Comparison of ENCODE assay signal across 18 cellular contexts in the genomic region with DNA sequence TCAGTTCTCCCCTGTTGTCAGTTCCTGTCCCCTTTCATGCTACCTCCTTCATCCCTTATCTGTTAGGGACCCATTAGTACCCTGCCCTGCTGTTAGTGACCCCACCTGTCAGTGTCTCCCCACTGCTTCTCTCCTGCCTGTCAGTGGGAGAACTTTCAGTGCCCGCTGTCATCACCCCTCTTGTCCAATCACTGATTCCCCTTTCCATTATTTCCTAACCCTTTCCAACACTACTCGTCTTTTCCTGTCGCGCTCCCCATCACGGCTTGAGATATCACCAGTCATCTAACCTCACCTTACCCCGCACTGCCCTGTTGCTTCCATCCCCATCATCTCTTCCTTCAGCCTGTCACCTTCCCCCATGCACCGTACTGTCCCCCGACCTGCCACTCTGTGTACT.
"Had no signal": no experiment of that assay in that cellular context is flagged by ENCODE, and none has a peak within 500 bp of the region (broad histone marks: within the 10 kb centered on the region; RNA-seq: fewer than 3 reads in every experiment).

No MANE protein-coding gene starts in this region.

- H3K4me1 Mint-ChIP-seq: memory B cell, nephron had no signal

- H3K4me1 ChIP-seq: foreskin keratinocyte had no signal

- H3K9me3 ChIP-seq: heart left ventricle, left ventricle myocardium inferior, ovary, thoracic aorta had no signal

- H3K27me3 ChIP-seq: foreskin keratinocyte, heart left ventricle, ovary had no signal

- H3K27me3 Mint-ChIP-seq: activated CD4-positive, alpha-beta memory T cell treated with anti-CD3 and anti-CD28 coated beads, Interleukin-2, amount 10 ng/mL, durations not matched to agents 7 days and 5 days; activated naive CD8-positive, alpha-beta T cell treated with anti-CD3 and anti-CD28 coated beads, Interleukin-2, amount 50 U/mL, for 24 hours; dendritic cell treated with granulocyte-macrophage colony-stimulating factor and Interleukin-4, amounts not matched to agents 40 ng/mL and 50 ng/mL, for 4 days; memory B cell; stimulated activated naive CD8-positive, alpha-beta T cell treated with anti-CD3 and anti-CD28 coated beads, Interleukin-15, Interleukin-2, amounts not matched to agents 100 ng/mL and 50 ng/mL, for 24 hours had no signal

- H3K27ac Mint-ChIP-seq: activated CD4-positive, alpha-beta memory T cell treated with anti-CD3 and anti-CD28 coated beads, Interleukin-2, amount 10 ng/mL, durations not matched to agents 7 days and 5 days; activated naive CD8-positive, alpha-beta T cell treated with anti-CD3 and anti-CD28 coated beads, Interleukin-2, amount 50 U/mL, for 24 hours; dendritic cell treated with granulocyte-macrophage colony-stimulating factor and Interleukin-4, amounts not matched to agents 40 ng/mL and 50 ng/mL, for 4 days; memory B cell; nephron; stimulated activated naive CD8-positive, alpha-beta T cell treated with anti-CD3 and anti-CD28 coated beads, Interleukin-15, Interleukin-2, amounts not matched to agents 100 ng/mL and 50 ng/mL, for 24 hours had no signal

- H3K36me3 ChIP-seq: ovary, thoracic aorta had no signal

- H3K4me3 Mint-ChIP-seq: activated CD4-positive, alpha-beta memory T cell treated with anti-CD3 and anti-CD28 coated beads, Interleukin-2, amount 10 ng/mL, durations not matched to agents 7 days and 5 days; activated naive CD8-positive, alpha-beta T cell treated with anti-CD3 and anti-CD28 coated beads, Interleukin-2, amount 50 U/mL, for 24 hours; dendritic cell treated with granulocyte-macrophage colony-stimulating factor and Interleukin-4, amounts not matched to agents 40 ng/mL and 50 ng/mL, for 4 days; memory B cell; nephron; stimulated activated naive CD8-positive, alpha-beta T cell treated with anti-CD3 and anti-CD28 coated beads, Interleukin-15, Interleukin-2, amounts not matched to agents 100 ng/mL and 50 ng/mL, for 24 hours had no signal

- H3K4me3 ChIP-seq: heart left ventricle, left ventricle myocardium inferior, ovary, thoracic aorta had no signal

- H3K9me3 Mint-ChIP-seq: activated CD4-positive, alpha-beta memory T cell treated with anti-CD3 and anti-CD28 coated beads, Interleukin-2, amount 10 ng/mL, durations not matched to agents 7 days and 5 days; activated naive CD8-positive, alpha-beta T cell treated with anti-CD3 and anti-CD28 coated beads, Interleukin-2, amount 50 U/mL, for 24 hours; dendritic cell treated with granulocyte-macrophage colony-stimulating factor and Interleukin-4, amounts not matched to agents 40 ng/mL and 50 ng/mL, for 4 days; memory B cell; nephron; stimulated activated naive CD8-positive, alpha-beta T cell treated with anti-CD3 and anti-CD28 coated beads, Interleukin-15, Interleukin-2, amounts not matched to agents 100 ng/mL and 50 ng/mL, for 24 hours had no signal

- DNase-seq: activated CD4-positive, alpha-beta memory T cell treated with anti-CD3 and anti-CD28 coated beads, Interleukin-2, amount 10 ng/mL, durations not matched to agents 7 days and 5 days; activated CD4-positive, alpha-beta T cell treated with anti-CD3 and anti-CD28 coated beads for 1 hour; activated CD8-positive, alpha-beta memory T cell treated with anti-CD3 and anti-CD28 coated beads, Interleukin-2, amount 50 U/mL, for 48 hours; activated naive CD4-positive, alpha-beta T cell treated with Interleukin-2 at 50 U/mL for 16 hours; activated naive CD8-positive, alpha-beta T cell treated with anti-CD3 and anti-CD28 coated beads, Interleukin-2, amount 50 U/mL, for 24 hours; foreskin keratinocyte; heart left ventricle; islet precursor cell; left ventricle myocardium inferior; ovary; stimulated activated CD4-positive, alpha-beta T cell treated with anti-CD3 and anti-CD28 coated beads, Interleukin-4, amount 100 ng/mL, for 1 hour; stimulated activated CD8-positive, alpha-beta memory T cell treated with anti-CD3 and anti-CD28 coated beads, Interleukin-4, amount 100 ng/mL, for 48 hours; T-helper 9 cell had no signal

- H3K27ac ChIP-seq: foreskin keratinocyte, heart left ventricle, left ventricle myocardium inferior, ovary, thoracic aorta had no signal
